Comparison of ENCODE assay signal across 13 cellular contexts in the genomic region with DNA sequence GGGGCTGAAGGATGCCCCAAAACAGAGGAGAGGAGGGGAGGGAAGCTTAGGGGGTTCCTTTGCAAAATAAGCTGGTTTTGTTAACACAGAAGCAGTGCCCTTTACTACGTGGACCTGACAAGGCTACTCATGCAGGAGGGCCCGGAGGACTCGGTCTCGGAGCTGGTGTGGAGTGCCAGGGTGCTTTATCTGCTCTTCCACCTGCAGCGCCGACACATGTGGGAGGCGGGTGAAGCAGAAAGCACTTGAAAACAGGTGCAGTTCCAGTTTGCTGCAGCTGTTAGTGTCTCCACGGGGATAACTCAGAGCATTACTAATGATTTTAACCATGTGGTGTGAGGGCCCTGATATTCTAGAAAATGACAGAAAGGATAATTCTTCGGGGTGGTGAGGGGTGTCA. TPM values are rescaled to one million over a fixed set of nuclear protein-coding genes. Genes with fewer than 3 reads are reported as not detected.
DNase-seq lines count a peak whose midpoint lies in the region; ATAC-seq and TF ChIP-seq lines count a peak whose summit lies in the region.
"Had no signal": no experiment of that assay in that cellular context is flagged by ENCODE, and none has a peak within 500 bp of the region (broad histone marks: within the 10 kb centered on the region; RNA-seq: fewer than 3 reads in every experiment).

No MANE protein-coding gene starts in this region.

- no peak for ATAC-seq in stimulated activated naive CD8-positive, alpha-beta T cell treated with anti-CD3 and anti-CD28 coated beads, Interleukin-15, Interleukin-2, amounts not matched to agents 100 U/mL and 50 U/mL, for 24 hours
- ATAC-seq: gastroesophageal sphincter had no signal

- H3K4me1 ChIP-seq in BLaER1: peaks cover 70% of the 10 kb centered on the region
- H3K4me1 ChIP-seq: colonic mucosa, gastroesophageal sphincter had no signal

- H3K4me1 Mint-ChIP-seq in glutamatergic neuron (ENCODE audit: low read depth, unreplicated experiment): peaks cover 32% of the 10 kb centered on the region
- H3K4me1 Mint-ChIP-seq in activated CD4-positive, alpha-beta memory T cell treated with anti-CD3 and anti-CD28 coated beads, Interleukin-2, amount 10 ng/mL, durations not matched to agents 7 days and 5 days: peaks cover 7% of the 10 kb centered on the region

- POLR2A ChIA-PET in activated CD4-positive, alpha-beta memory T cell treated with anti-CD3 and anti-CD28 coated beads, Interleukin-2, amount 10 ng/mL, durations not matched to agents 7 days and 5 days (lab: Charles Lee): interaction anchor here (1.2 kb wide), 1 partner anchor 34 kb away, joined by 3 read pairs; no protein-coding TSS in a partner anchor

- peaks cover 4% of the 10 kb centered on the region for H3K9me3 Mint-ChIP-seq in glutamatergic neuron (ENCODE audit: unreplicated experiment)
- H3K9me3 Mint-ChIP-seq in activated CD4-positive, alpha-beta memory T cell treated with anti-CD3 and anti-CD28 coated beads, Interleukin-2, amount 10 ng/mL, durations not matched to agents 7 days and 5 days: no peaks in the 10 kb centered on the region
- H3K9me3 Mint-ChIP-seq: activated naive CD4-positive, alpha-beta T cell treated with anti-CD3 and anti-CD28 coated beads for 36 hours had no signal

- DNase-seq in NCI-H128 (lab: John Stamatoyannopoulos, UW; ENCODE audit: unreplicated experiment): peak; percentile 52
- DNase-seq in NCI-H69 (lab: John Stamatoyannopoulos, UW): peak; percentile 7
- DNase-seq in glutamatergic neuron: no peak
- no peak for DNase-seq in stimulated activated naive CD8-positive, alpha-beta T cell treated with anti-CD3 and anti-CD28 coated beads, Interleukin-15, Interleukin-2, amounts not matched to agents 100 U/mL and 50 U/mL, for 24 hours
- DNase-seq in HT-29 (ENCODE audit: low spot score): no peak
- no peak for DNase-seq in activated CD4-positive, alpha-beta memory T cell treated with anti-CD3 and anti-CD28 coated beads, Interleukin-2, amount 10 ng/mL, durations not matched to agents 7 days and 5 days
- no peak for DNase-seq in T1000 (lab: John Stamatoyannopoulos, UW)
- DNase-seq: activated naive CD4-positive, alpha-beta T cell treated with anti-CD3 and anti-CD28 coated beads for 36 hours; colonic mucosa; NCI-H446 had no signal

- H4K20me1 ChIP-seq in BLaER1: no peaks in the 10 kb centered on the region

- H3K27ac Mint-ChIP-seq in glutamatergic neuron (ENCODE audit: unreplicated experiment): peak overlapping the region; percentile 94
- no peak overlapping the region for H3K27ac Mint-ChIP-seq in activated CD4-positive, alpha-beta memory T cell treated with anti-CD3 and anti-CD28 coated beads, Interleukin-2, amount 10 ng/mL, durations not matched to agents 7 days and 5 days
- H3K27ac Mint-ChIP-seq: activated naive CD4-positive, alpha-beta T cell treated with anti-CD3 and anti-CD28 coated beads for 36 hours had no signal

- H3K27me3 Mint-ChIP-seq in glutamatergic neuron (ENCODE audit: unreplicated experiment): peaks cover 3% of the 10 kb centered on the region
- no peaks in the 10 kb centered on the region for H3K27me3 Mint-ChIP-seq in activated CD4-positive, alpha-beta memory T cell treated with anti-CD3 and anti-CD28 coated beads, Interleukin-2, amount 10 ng/mL, durations not matched to agents 7 days and 5 days

- H3K9me3 ChIP-seq in BLaER1: no peaks in the 10 kb centered on the region
- H3K9me3 ChIP-seq: colonic mucosa, gastroesophageal sphincter had no signal

- H3K9ac ChIP-seq in BLaER1: peak overlapping the region; percentile 65

- H3K27me3 ChIP-seq in BLaER1: no peaks in the 10 kb centered on the region
- H3K27me3 ChIP-seq: colonic mucosa, gastroesophageal sphincter had no signal

- H3K4me3 Mint-ChIP-seq in glutamatergic neuron (ENCODE audit: unreplicated experiment): peak overlapping the region; percentile 80
- no peak overlapping the region for H3K4me3 Mint-ChIP-seq in activated CD4-positive, alpha-beta memory T cell treated with anti-CD3 and anti-CD28 coated beads, Interleukin-2, amount 10 ng/mL, durations not matched to agents 7 days and 5 days
- H3K4me3 Mint-ChIP-seq: activated naive CD4-positive, alpha-beta T cell treated with anti-CD3 and anti-CD28 coated beads for 36 hours had no signal

- H3K4me3 ChIP-seq in BLaER1: peak overlapping the region; percentile 48
- H3K4me3 ChIP-seq: colonic mucosa, gastroesophageal sphincter had no signal

- H3K36me3 Mint-ChIP-seq in glutamatergic neuron (ENCODE audit: unreplicated experiment): no peaks in the 10 kb centered on the region
- H3K36me3 Mint-ChIP-seq in activated CD4-positive, alpha-beta memory T cell treated with anti-CD3 and anti-CD28 coated beads, Interleukin-2, amount 10 ng/mL, durations not matched to agents 7 days and 5 days (ENCODE audit: low read depth): peaks cover 32% of the 10 kb centered on the region

- no peak for TF ChIP-seq CTCF in glutamatergic neuron (IDR thresholded peaks at IDR 0.05; ENCODE audit: partially characterized antibody, unreplicated experiment)

- CTCF ChIA-PET in activated CD4-positive, alpha-beta memory T cell treated with anti-CD3 and anti-CD28 coated beads, Interleukin-2, amount 10 ng/mL, durations not matched to agents 7 days and 5 days (lab: Charles Lee): no interaction called here

- H3K4me2 ChIP-seq in BLaER1: peak overlapping the region; percentile 83

- peak overlapping the region; percentile 68 for H3K27ac ChIP-seq in BLaER1
- H3K27ac ChIP-seq: colonic mucosa, gastroesophageal sphincter, HL-60 had no signal

- H3K36me3 ChIP-seq in BLaER1: peaks cover 71% of the 10 kb centered on the region
- H3K36me3 ChIP-seq: colonic mucosa had no signal

RNA-seq across cellular contexts. Expression of a gene that starts 35.0 kb away (rescaled TPM):
- 41.0 TPM for total RNA-seq in glutamatergic neuron (ENCODE audit: unreplicated experiment)
- total RNA-seq in HT-29 (2014; rRNA removed; shearing (Covaris generic)): 32.9 and 49.6 TPM in 2 replicates
- 10 to 100 TPM; 29.1 to 29.9 TPM for total RNA-seq in activated CD4-positive, alpha-beta memory T cell treated with anti-CD3 and anti-CD28 coated beads, Interleukin-2, amount 10 ng/mL, durations not matched to agents 7 days and 5 days

Comparison
In these comparisons a context has a peak if more than half of its experiments do, and no peak if none do; other contexts are left out.
1. DNase-seq: peak in NCI-H128 (single experiment) and NCI-H69 (single experiment); none in glutamatergic neuron (single experiment), stimulated activated naive CD8-positive, alpha-beta T cell treated with anti-CD3 and anti-CD28 coated beads, Interleukin-15, Interleukin-2, amounts not matched to agents 100 U/mL and 50 U/mL, for 24 hours (single experiment), HT-29 (single experiment), activated CD4-positive, alpha-beta memory T cell treated with anti-CD3 and anti-CD28 coated beads, Interleukin-2, amount 10 ng/mL, durations not matched to agents 7 days and 5 days (single experiment) and T1000 (single experiment).